Comparison of ENCODE assay signal across 8 cellular contexts in the genomic region with DNA sequence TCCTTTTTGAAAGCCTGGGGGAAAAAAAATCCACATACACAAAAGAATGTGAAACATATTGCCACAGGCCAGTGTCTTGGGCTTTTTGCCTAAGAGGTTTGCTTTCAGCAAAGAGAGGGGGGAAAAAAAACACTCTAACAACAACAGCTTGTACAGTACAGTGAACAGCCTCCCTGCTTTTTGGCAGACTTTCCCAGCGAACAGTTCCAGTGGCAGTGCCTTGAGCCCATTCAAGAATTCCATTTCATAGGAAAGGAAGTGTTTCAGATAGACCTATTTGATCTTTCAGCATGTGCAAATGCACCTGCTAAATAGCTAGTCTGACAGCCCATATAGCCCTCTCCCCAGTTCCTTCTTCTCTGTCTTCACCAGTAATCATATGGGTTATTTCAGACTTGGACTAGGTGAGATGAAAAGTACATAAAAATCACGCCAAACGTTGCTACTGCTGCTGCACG.
DNase-seq lines count a peak whose midpoint lies in the region; ATAC-seq and TF ChIP-seq lines count a peak whose summit lies in the region.

No MANE protein-coding gene starts in this region.

- peaks cover 5% of the 10 kb centered on the region for H3K4me1 ChIP-seq in KMS-11 (ENCODE audit: low read depth, poor library complexity, severe bottlenecking)

- peak; percentile 67 for DNase-seq in EL
- peak; percentile 84 for DNase-seq in astrocyte of the hippocampus (ENCODE audit: low read depth, low spot score)
- DNase-seq in inferior parietal cortex (ENCODE audit: extremely low spot score): peak; percentile 27
- no peak for DNase-seq in stimulated activated effector memory CD8-positive, alpha-beta T cell treated with anti-CD3 and anti-CD28 coated beads, Interleukin-12 subunit alpha, Interleukin-12 subunit beta, amount 100 ng/mL, for 72 hours (ENCODE audit: low spot score in 2 of 2)
- no peak for DNase-seq in DMS153 (lab: John Stamatoyannopoulos, UW)
- DNase-seq in SHP77 treated with DMSO at 0.1 percent for 48 hours (lab: John Stamatoyannopoulos, UW): no peak

- no peak for TF ChIP-seq CTCF in KMS-11 (conservative IDR thresholded peaks at IDR 0.05; ENCODE audit: low read depth, low read length)

- ATAC-seq in GM21526 (IDR thresholded peaks at IDR 0.05; ENCODE audit: low FRiP score, unreplicated experiment): peak; percentile 49
- peak; percentile 56 for ATAC-seq in stimulated activated effector memory CD8-positive, alpha-beta T cell treated with anti-CD3 and anti-CD28 coated beads, Interleukin-12 subunit alpha, Interleukin-12 subunit beta, amount 100 ng/mL, for 72 hours

- H3K79me2 ChIP-seq in KMS-11 (ENCODE audit: insufficient read depth, low read depth): no peaks in the 10 kb centered on the region

- peak overlapping the region; percentile 64; the same call in 1 of the 2 replicates for H3K9ac ChIP-seq in KMS-11

- H3K4me3 ChIP-seq in KMS-11 (IDR thresholded peaks at IDR 0.05; ENCODE audit: insufficient read depth, low read depth, low read length): no peak overlapping the region

- H3K27me3 ChIP-seq in KMS-11 (ENCODE audit: insufficient read depth, low read depth): no peaks in the 10 kb centered on the region

- H3K9me3 Mint-ChIP-seq in stimulated activated effector memory CD8-positive, alpha-beta T cell treated with anti-CD3 and anti-CD28 coated beads, Interleukin-12 subunit alpha, Interleukin-12 subunit beta, amount 100 ng/mL, for 72 hours: no peaks in the 10 kb centered on the region

- peak overlapping the region; percentile 32 for H3K27ac ChIP-seq in KMS-11

- H4K20me1 ChIP-seq in KMS-11 (ENCODE audit: insufficient read depth): no peaks in the 10 kb centered on the region

- H2AFZ ChIP-seq in KMS-11 (ENCODE audit: low read depth): peak overlapping the region; percentile 98

- H3K27ac Mint-ChIP-seq in stimulated activated effector memory CD8-positive, alpha-beta T cell treated with anti-CD3 and anti-CD28 coated beads, Interleukin-12 subunit alpha, Interleukin-12 subunit beta, amount 100 ng/mL, for 72 hours: peak overlapping the region; percentile 95

- H3K36me3 ChIP-seq in KMS-11 (ENCODE audit: insufficient read depth): no peaks in the 10 kb centered on the region

- H3K36me3 Mint-ChIP-seq in stimulated activated effector memory CD8-positive, alpha-beta T cell treated with anti-CD3 and anti-CD28 coated beads, Interleukin-12 subunit alpha, Interleukin-12 subunit beta, amount 100 ng/mL, for 72 hours: peaks cover 14% of the 10 kb centered on the region

- H3K4me3 Mint-ChIP-seq in stimulated activated effector memory CD8-positive, alpha-beta T cell treated with anti-CD3 and anti-CD28 coated beads, Interleukin-12 subunit alpha, Interleukin-12 subunit beta, amount 100 ng/mL, for 72 hours: peak overlapping the region; percentile 94

- peak overlapping the region; percentile 78 for H3K4me2 ChIP-seq in KMS-11

- peaks cover 54% of the 10 kb centered on the region for H3K4me1 Mint-ChIP-seq in stimulated activated effector memory CD8-positive, alpha-beta T cell treated with anti-CD3 and anti-CD28 coated beads, Interleukin-12 subunit alpha, Interleukin-12 subunit beta, amount 100 ng/mL, for 72 hours

Comparison
In these comparisons a context has a peak if more than half of its experiments do, and no peak if none do; other contexts are left out.
1. DNase-seq: peak in EL (single experiment), astrocyte of the hippocampus (single experiment) and inferior parietal cortex (single experiment); none in stimulated activated effector memory CD8-positive, alpha-beta T cell treated with anti-CD3 and anti-CD28 coated beads, Interleukin-12 subunit alpha, Interleukin-12 subunit beta, amount 100 ng/mL, for 72 hours (0 of 2), DMS153 (single experiment) and SHP77 treated with DMSO at 0.1 percent for 48 hours (single experiment).